Comparison of ENCODE assay signal across 19 cellular contexts in genomic region chr4:100164808-100165760, GRCh38. TPM values are rescaled to one million over a fixed set of nuclear protein-coding genes. Genes with fewer than 3 reads are reported as not detected.
DNase-seq lines count a peak whose midpoint lies in the region; TF ChIP-seq lines count a peak whose summit lies in the region.
"Had no signal": no experiment of that assay in that cellular context is flagged by ENCODE, and none has a peak within 500 bp of the region (broad histone marks: within the 10 kb centered on the region; RNA-seq: fewer than 3 reads in every experiment).

No MANE protein-coding gene starts in this region.

- peak overlapping the region; percentile 77 for H3K27ac ChIP-seq in skeletal muscle tissue (ENCODE audit: low read depth, low read length)
- H3K27ac ChIP-seq: 22Rv1, KMS-11 had no signal

- no peaks in the 10 kb centered on the region for H3K27me3 ChIP-seq in skeletal muscle tissue (ENCODE audit: control insufficient read depth in 3 of 3, insufficient read depth in 3 of 3, low read length in 3 of 3)
- H3K27me3 ChIP-seq: BE2C had no signal

- no peak overlapping the region for H3K4me3 Mint-ChIP-seq in activated CD4-positive, alpha-beta memory T cell treated with anti-CD3 and anti-CD28 coated beads, Interleukin-2, amount 10 ng/mL, durations not matched to agents 7 days and 5 days
- H3K4me3 Mint-ChIP-seq in activated CD4-positive, alpha-beta memory T cell treated with anti-CD3 and anti-CD28 coated beads for 36 hours: no peak overlapping the region
- peak overlapping the region; percentile 49 for H3K4me3 Mint-ChIP-seq in T-helper 2 cell treated with Interferon-gamma antibody and Interleukin-4, amounts not matched to agents 5 μg/mL and 100 μg/mL, for 36 hours
- H3K4me3 Mint-ChIP-seq: H9 had no signal

- peaks cover 13 to 28% (median 18%) of the 10 kb centered on the region in 3 donors for H3K4me1 ChIP-seq in skeletal muscle tissue (ENCODE audit: control insufficient read depth in 3 of 3, insufficient read depth in 3 of 3, low read length in 3 of 3)

- no peak for TF ChIP-seq CTCF in GM10248 (IDR thresholded peaks at IDR 0.05; ENCODE audit: control extremely low read depth, extremely low read depth, low read depth, missing control alignments)

- CTCF ChIA-PET in activated CD4-positive, alpha-beta memory T cell treated with anti-CD3 and anti-CD28 coated beads, Interleukin-2, amount 10 ng/mL, durations not matched to agents 7 days and 5 days (lab: Charles Lee): interaction anchor here (0.5 to 1.7 kb wide), 2 partner anchors 72 to 88 kb away, joined by 3 to 8 read pairs; no protein-coding TSS in a partner anchor
- CTCF ChIA-PET in activated CD4-positive, alpha-beta memory T cell treated with anti-CD3 and anti-CD28 coated beads for 36 hours (lab: Charles Lee): no interaction called here
- CTCF ChIA-PET in GM10248 (lab: Yijun Ruan, JAX): no interaction called here

- intact Hi-C loops in activated CD4-positive, alpha-beta memory T cell treated with anti-CD3 and anti-CD28 coated beads for 36 hours (cut with micrococcal nuclease): no loop called here
- intact Hi-C loops in posterior vena cava (cut with DNase I): no loop called here

- no peaks in the 10 kb centered on the region for H3K36me3 ChIP-seq in skeletal muscle tissue (ENCODE audit: control insufficient read depth in 3 of 3, insufficient read depth in 3 of 3, low read length in 3 of 3)
- H3K36me3 ChIP-seq: BE2C had no signal

- POLR2A ChIA-PET in activated CD4-positive, alpha-beta memory T cell treated with anti-CD3 and anti-CD28 coated beads, Interleukin-2, amount 10 ng/mL, durations not matched to agents 7 days and 5 days (lab: Charles Lee): no interaction called here
- POLR2A ChIA-PET in activated CD4-positive, alpha-beta memory T cell treated with anti-CD3 and anti-CD28 coated beads for 36 hours (lab: Charles Lee): no interaction called here
- POLR2A ChIA-PET in GM10248 (lab: Yijun Ruan, JAX): no interaction called here

- H3K9me3 ChIP-seq in skeletal muscle tissue (ENCODE audit: control insufficient read depth in 3 of 3, low read length in 3 of 3): peaks cover 0 to 6% (median 0%) of the 10 kb centered on the region in 3 donors
- H3K9me3 ChIP-seq: BE2C had no signal

- peaks cover 3% of the 10 kb centered on the region for H3K27me3 Mint-ChIP-seq in activated CD4-positive, alpha-beta memory T cell treated with anti-CD3 and anti-CD28 coated beads, Interleukin-2, amount 10 ng/mL, durations not matched to agents 7 days and 5 days
- peaks cover 2% of the 10 kb centered on the region for H3K27me3 Mint-ChIP-seq in activated CD4-positive, alpha-beta memory T cell treated with anti-CD3 and anti-CD28 coated beads for 36 hours
- peaks cover 2% of the 10 kb centered on the region for H3K27me3 Mint-ChIP-seq in T-helper 2 cell treated with Interferon-gamma antibody and Interleukin-4, amounts not matched to agents 5 μg/mL and 100 μg/mL, for 36 hours (ENCODE audit: low read depth)

- DNase-seq in activated CD4-positive, alpha-beta memory T cell treated with anti-CD3 and anti-CD28 coated beads, Interleukin-2, amount 10 ng/mL, durations not matched to agents 7 days and 5 days: no peak
- DNase-seq in activated CD4-positive, alpha-beta memory T cell treated with anti-CD3 and anti-CD28 coated beads for 36 hours: no peak
- DNase-seq in NAMALWA (ENCODE audit: low spot score) (peak; percentile 55), NCI-H2171 (lab: John Stamatoyannopoulos, UW) (no peak), posterior vena cava (ENCODE audit: low spot score) (no peak), GM10248 (ENCODE audit: extremely low spot score) (no peak)
- no peak for DNase-seq in T-helper 2 cell treated with Interferon-gamma antibody and Interleukin-4, amounts not matched to agents 5 μg/mL and 100 μg/mL, for 36 hours (ENCODE audit: low spot score)
- DNase-seq: BE2C; CD8-positive, alpha-beta memory T cell; GF-D8; H9; MM.1S; NCI-H1105; NCI-H1694; NCI-H2107 had no signal

- H3K36me3 Mint-ChIP-seq in activated CD4-positive, alpha-beta memory T cell treated with anti-CD3 and anti-CD28 coated beads, Interleukin-2, amount 10 ng/mL, durations not matched to agents 7 days and 5 days (ENCODE audit: low read depth): peaks cover 12% of the 10 kb centered on the region
- H3K36me3 Mint-ChIP-seq in activated CD4-positive, alpha-beta memory T cell treated with anti-CD3 and anti-CD28 coated beads for 36 hours: no peaks in the 10 kb centered on the region
- peaks cover 24% of the 10 kb centered on the region for H3K36me3 Mint-ChIP-seq in T-helper 2 cell treated with Interferon-gamma antibody and Interleukin-4, amounts not matched to agents 5 μg/mL and 100 μg/mL, for 36 hours (ENCODE audit: low read depth)

- peaks cover 14% of the 10 kb centered on the region for H3K9me3 Mint-ChIP-seq in activated CD4-positive, alpha-beta memory T cell treated with anti-CD3 and anti-CD28 coated beads, Interleukin-2, amount 10 ng/mL, durations not matched to agents 7 days and 5 days
- H3K9me3 Mint-ChIP-seq in activated CD4-positive, alpha-beta memory T cell treated with anti-CD3 and anti-CD28 coated beads for 36 hours: peaks cover 14% of the 10 kb centered on the region
- H3K9me3 Mint-ChIP-seq in T-helper 2 cell treated with Interferon-gamma antibody and Interleukin-4, amounts not matched to agents 5 μg/mL and 100 μg/mL, for 36 hours: peaks cover 26% of the 10 kb centered on the region

- H3K9ac ChIP-seq in skeletal muscle tissue (ENCODE audit: low read depth in 1 of 3, low read length in 3 of 3): peak overlapping the region; percentile 10 to 52 (median 26)
- H3K9ac ChIP-seq: KMS-11 had no signal

- H3K27ac Mint-ChIP-seq in activated CD4-positive, alpha-beta memory T cell treated with anti-CD3 and anti-CD28 coated beads, Interleukin-2, amount 10 ng/mL, durations not matched to agents 7 days and 5 days: peak overlapping the region; percentile 28
- no peak overlapping the region for H3K27ac Mint-ChIP-seq in activated CD4-positive, alpha-beta memory T cell treated with anti-CD3 and anti-CD28 coated beads for 36 hours
- H3K27ac Mint-ChIP-seq in T-helper 2 cell treated with Interferon-gamma antibody and Interleukin-4, amounts not matched to agents 5 μg/mL and 100 μg/mL, for 36 hours: peak overlapping the region; percentile 42
- H3K27ac Mint-ChIP-seq: H9 had no signal

- H3K4me3 ChIP-seq in skeletal muscle tissue (ENCODE audit: low read length in 3 of 3): peak overlapping the region in 1 of 3 donors; percentile 28

- H3K4me1 Mint-ChIP-seq in activated CD4-positive, alpha-beta memory T cell treated with anti-CD3 and anti-CD28 coated beads, Interleukin-2, amount 10 ng/mL, durations not matched to agents 7 days and 5 days: peaks cover 27% of the 10 kb centered on the region
- no peaks in the 10 kb centered on the region for H3K4me1 Mint-ChIP-seq in activated CD4-positive, alpha-beta memory T cell treated with anti-CD3 and anti-CD28 coated beads for 36 hours (ENCODE audit: low read depth)
- H3K4me1 Mint-ChIP-seq in T-helper 2 cell treated with Interferon-gamma antibody and Interleukin-4, amounts not matched to agents 5 μg/mL and 100 μg/mL, for 36 hours (ENCODE audit: low read depth): peaks cover 35% of the 10 kb centered on the region

RNA-seq across cellular contexts. Expression of gene DDIT4L, which starts 25.2 kb away (rescaled TPM):
- total RNA-seq in activated CD4-positive, alpha-beta memory T cell treated with anti-CD3 and anti-CD28 coated beads, Interleukin-2, amount 10 ng/mL, durations not matched to agents 7 days and 5 days: 1 to 10 TPM; 1.1 to 1.3 TPM
- total RNA-seq in activated CD4-positive, alpha-beta memory T cell treated with anti-CD3 and anti-CD28 coated beads for 36 hours: under 1 TPM; 0.24 to 0.34 TPM
- total RNA-seq in skeletal muscle tissue (61.6 TPM), posterior vena cava (1 to 10 TPM; 4.4 to 9.8 TPM)
- total RNA-seq: CD8-positive, alpha-beta memory T cell; Daoy had no signal
